ENCODE assay signal across 9 cellular contexts in genomic region chr1:203663294-203663693, GRCh38. TPM values are rescaled to one million over a fixed set of nuclear protein-coding genes. Genes with fewer than 3 reads are reported as not detected.
A peak's percentile ranks its signal among the peaks of the same experiment; 100 is the strongest.
DNase-seq lines count a peak whose midpoint lies in the region; ATAC-seq and TF ChIP-seq lines count a peak whose summit lies in the region.
"Had no signal": no experiment of that assay in that cellular context is flagged by ENCODE, and none has a peak within 500 bp of the region (broad histone marks: within the 10 kb centered on the region; RNA-seq: fewer than 3 reads in every experiment).

No MANE protein-coding gene starts in this region.

- no peaks in the 10 kb centered on the region for H3K36me3 ChIP-seq in testis (ENCODE audit: low read depth, missing control alignments)
- H3K36me3 ChIP-seq: SJCRH30 had no signal

- ATAC-seq in activated CD4-positive, CD25-positive, alpha-beta regulatory T cell treated with anti-CD3 and anti-CD28 coated beads, Interleukin-2, amount 50 U/mL, for 24 hours = peak; percentile 88 to 91
- ATAC-seq in stimulated activated memory B cell treated with anti-CD40 and anti-IgM and Interleukin-4, amounts not matched to agents 10 μg/mL and 1 μg/mL and 100 μg/mL, for 72 hours = no peak
- no peak for ATAC-seq in GM19324 (IDR thresholded peaks at IDR 0.05; ENCODE audit: low FRiP score, unreplicated experiment)

- H3K36me3 Mint-ChIP-seq in stimulated activated memory B cell treated with anti-CD40 and anti-IgM and Interleukin-4, amounts not matched to agents 10 μg/mL and 1 μg/mL and 100 μg/mL, for 72 hours = peaks cover 9% of the 10 kb centered on the region

- peak overlapping the region in 1 of 2 donors; percentile 32 for H3K27ac ChIP-seq in testis
- H3K27ac ChIP-seq: SJCRH30 had no signal

- TF ChIP-seq POLR2A in testis (IDR thresholded peaks at IDR 0.05) = no peak

- H3K4me1 ChIP-seq in testis = peaks cover 38% of the 10 kb centered on the region

- no peak for TF ChIP-seq CTCF in foreskin fibroblast (IDR thresholded peaks at IDR 0.05; ENCODE audit: low read depth, low read length)
- no peak for TF ChIP-seq CTCF in testis (IDR thresholded peaks at IDR 0.05)

- H3K4me3 ChIP-seq in foreskin fibroblast (ENCODE audit: low read depth in 1 of 2, low read length in 2 of 2) (no peak overlapping the region), testis (no peak overlapping the region)
- H3K4me3 ChIP-seq: SJCRH30 had no signal

- peaks cover 11% of the 10 kb centered on the region for H3K4me1 Mint-ChIP-seq in stimulated activated memory B cell treated with anti-CD40 and anti-IgM and Interleukin-4, amounts not matched to agents 10 μg/mL and 1 μg/mL and 100 μg/mL, for 72 hours

- no peaks in the 10 kb centered on the region for H3K9me3 Mint-ChIP-seq in stimulated activated memory B cell treated with anti-CD40 and anti-IgM and Interleukin-4, amounts not matched to agents 10 μg/mL and 1 μg/mL and 100 μg/mL, for 72 hours

- DNase-seq in activated CD4-positive, CD25-positive, alpha-beta regulatory T cell treated with anti-CD3 and anti-CD28 coated beads, Interleukin-2, amount 50 U/mL, for 72 hours = no peak
- peak; percentile 95 for DNase-seq in SW480 (ENCODE audit: low spot score)
- peak; percentile 91 to 92 for DNase-seq in foreskin fibroblast
- no peak for DNase-seq in testis
- DNase-seq in NCI-H2081 treated with DMSO at 0.1 percent for 48 hours (lab: John Stamatoyannopoulos, UW) = no peak

- no peaks in the 10 kb centered on the region for H3K27me3 ChIP-seq in testis
- H3K27me3 ChIP-seq: SJCRH30 had no signal

- 72 to 82% methylated on average over 2 of the region's 2 CpGs for WGBS in testis, 2 donors

- H3K27me3 Mint-ChIP-seq in stimulated activated memory B cell treated with anti-CD40 and anti-IgM and Interleukin-4, amounts not matched to agents 10 μg/mL and 1 μg/mL and 100 μg/mL, for 72 hours = no peaks in the 10 kb centered on the region

- H3K27ac Mint-ChIP-seq in stimulated activated memory B cell treated with anti-CD40 and anti-IgM and Interleukin-4, amounts not matched to agents 10 μg/mL and 1 μg/mL and 100 μg/mL, for 72 hours = peak overlapping the region; percentile 38

- H3K4me3 Mint-ChIP-seq in stimulated activated memory B cell treated with anti-CD40 and anti-IgM and Interleukin-4, amounts not matched to agents 10 μg/mL and 1 μg/mL and 100 μg/mL, for 72 hours = no peak overlapping the region

- no peaks in the 10 kb centered on the region for H3K9me3 ChIP-seq in testis
- H3K9me3 ChIP-seq: SJCRH30 had no signal

- intact Hi-C loops in testis (cut with DNase I; ENCODE audit: low total_unique reads) = no loop called here

RNA-seq across cellular contexts. Expression of gene ATP2B4, which starts 36.7 kb away (rescaled TPM):
- total RNA-seq in testis = 100 to 1,000 TPM; 124 to 125 TPM
- 124 TPM for polyA plus RNA-seq in testis (ENCODE audit: insufficient read depth, low read depth, low replicate concordance)

Comparison
In these comparisons a context has a peak if more than half of its experiments do, and no peak if none do; other contexts are left out.
1. ATAC-seq: peak in activated CD4-positive, CD25-positive, alpha-beta regulatory T cell treated with anti-CD3 and anti-CD28 coated beads, Interleukin-2, amount 50 U/mL, for 24 hours (2 of 2); none in stimulated activated memory B cell treated with anti-CD40 and anti-IgM and Interleukin-4, amounts not matched to agents 10 μg/mL and 1 μg/mL and 100 μg/mL, for 72 hours (single experiment) and GM19324 (single experiment).
2. DNase-seq: peak in SW480 (single experiment) and foreskin fibroblast (2 of 2); none in activated CD4-positive, CD25-positive, alpha-beta regulatory T cell treated with anti-CD3 and anti-CD28 coated beads, Interleukin-2, amount 50 U/mL, for 72 hours (single experiment), testis (single experiment) and NCI-H2081 treated with DMSO at 0.1 percent for 48 hours (single experiment).